Comparison of ENCODE assay signal across 23 cellular contexts in genomic region chr2:191362841-191363240, GRCh38.
DNase-seq lines count a peak whose midpoint lies in the region; ATAC-seq, FAIRE-seq and TF ChIP-seq lines count a peak whose summit lies in the region.
"Had no signal": no experiment of that assay in that cellular context is flagged by ENCODE, and none has a peak within 500 bp of the region (broad histone marks: within the 10 kb centered on the region; RNA-seq: fewer than 3 reads in every experiment).

No MANE protein-coding gene starts in this region.

- in situ Hi-C loops in GM23248 (cut with MboI) = no loop called here

- peaks cover 48% of the 10 kb centered on the region for H3K79me2 ChIP-seq in GM23248 (ENCODE audit: insufficient read depth)

- peaks cover 15% of the 10 kb centered on the region for H3K27me3 Mint-ChIP-seq in HFFc6 (ENCODE audit: insufficient read depth)
- no peaks in the 10 kb centered on the region for H3K27me3 Mint-ChIP-seq in osteocyte (ENCODE audit: unreplicated experiment)

- H3K27me3 ChIP-seq in adipocyte (replicated peaks; ENCODE audit: control insufficient read depth, insufficient read depth, low read length) = no peaks in the 10 kb centered on the region
- no peaks in the 10 kb centered on the region for H3K27me3 ChIP-seq in GM23248 (replicated peaks; ENCODE audit: insufficient read depth)

- H3K9me3 ChIP-seq in adipocyte (ENCODE audit: control insufficient read depth, low read length) (no peaks in the 10 kb centered on the region), GM23248 (ENCODE audit: low read depth) (no peaks in the 10 kb centered on the region)
- H3K9me3 ChIP-seq: A549 had no signal

- no peak for FAIRE-seq in HTR-8/SVneo (lab: Jason Lieb, UNC)
- FAIRE-seq: A549, GM12892, GM19239 had no signal

- no peak for ATAC-seq in HG03025 (IDR thresholded peaks at IDR 0.05; ENCODE audit: low FRiP score, unreplicated experiment)
- ATAC-seq: A549, GM23338, HCT116 had no signal

- WGBS in GM23248 (ENCODE audit: low coverage in 1 of 2, low lambda C conversion rate in 2 of 2, missing lambda C conversion rate in 2 of 2), 2 experiments = 52 to 61% methylated on average over 2 of the region's 2 CpGs

- no peak overlapping the region for H3K4me2 ChIP-seq in GM23248 (ENCODE audit: unreplicated experiment)
- H3K4me2 ChIP-seq: A549, GM23338 had no signal

- peaks cover 37% of the 10 kb centered on the region for H3F3A ChIP-seq in GM23248 (ENCODE audit: insufficient read depth)

- H3K9ac ChIP-seq in adipocyte (ENCODE audit: low read length) = no peak overlapping the region
- H3K9ac ChIP-seq in GM23248 = no peak overlapping the region

- H3K36me3 ChIP-seq in adipocyte (ENCODE audit: control insufficient read depth, insufficient read depth, low read length, severe bottlenecking) (peaks cover 52% of the 10 kb centered on the region), GM23248 (ENCODE audit: low read depth) (peaks cover 57% of the 10 kb centered on the region)

- H3K36me3 Mint-ChIP-seq in HFFc6 (ENCODE audit: low read depth) = peaks cover 69% of the 10 kb centered on the region
- H3K36me3 Mint-ChIP-seq in osteocyte (ENCODE audit: unreplicated experiment) = peaks cover 26% of the 10 kb centered on the region
- H3K36me3 Mint-ChIP-seq: CD4-positive, alpha-beta memory T cell had no signal

- no peak overlapping the region for H3K27ac ChIP-seq in GM23248
- H3K27ac ChIP-seq: A549 had no signal

- H3K9me3 Mint-ChIP-seq in HFFc6 (no peaks in the 10 kb centered on the region), osteocyte (ENCODE audit: unreplicated experiment) (no peaks in the 10 kb centered on the region)
- H3K9me3 Mint-ChIP-seq: CD4-positive, alpha-beta memory T cell; GM23338; H9 had no signal

- H3K9me2 ChIP-seq in GM23248 (ENCODE audit: insufficient read depth) = no peaks in the 10 kb centered on the region

- peaks cover 24% of the 10 kb centered on the region for H3K4me1 ChIP-seq in adipocyte (ENCODE audit: control insufficient read depth, insufficient read depth, low read length)
- peaks cover 22% of the 10 kb centered on the region for H3K4me1 ChIP-seq in GM23248 (ENCODE audit: insufficient read depth)

- H3K27ac Mint-ChIP-seq in HFFc6 = peak overlapping the region; percentile 47; the same call in 1 of the 2 replicates
- peak overlapping the region; percentile 46 for H3K27ac Mint-ChIP-seq in osteocyte (ENCODE audit: unreplicated experiment)
- H3K27ac Mint-ChIP-seq: CD4-positive, alpha-beta memory T cell had no signal

- DNase-seq in HFFc6 (no peak), adipocyte (ENCODE audit: low read depth) (peak; percentile 60), fibroblast of peridontal ligament (ENCODE audit: extremely low read depth) (peak; percentile 78), osteocyte (ENCODE audit: extremely low spot score, unreplicated experiment) (no peak), hepatic stellate cell (ENCODE audit: low spot score) (no peak), HTR-8/SVneo (ENCODE audit: insufficient read length, low spot score) (no peak), GM23248 (no peak)
- DNase-seq: 8988T; ACHN; C1 segment of cervical spinal cord; Calu3; CD4-positive, alpha-beta memory T cell; COR-L47; DMS53; DMS79 treated with DMSO at 0.1 percent for 48 hours; GF-D8; H9 had no signal

- H3K4me1 Mint-ChIP-seq in HFFc6 (ENCODE audit: low read depth) (peaks cover 76% of the 10 kb centered on the region), osteocyte (ENCODE audit: unreplicated experiment) (peaks cover 64% of the 10 kb centered on the region)

- H2AFZ ChIP-seq in GM23248 = no peak overlapping the region
- H2AFZ ChIP-seq: GM23338 had no signal

- no peak overlapping the region for H3K4me3 ChIP-seq in adipocyte (ENCODE audit: low read length)
- H3K4me3 ChIP-seq in GM23248 = no peak overlapping the region
- H3K4me3 ChIP-seq: A549, GM23338 had no signal

- H4K20me1 ChIP-seq in GM23248 (ENCODE audit: insufficient read depth) = no peaks in the 10 kb centered on the region

- TF ChIP-seq CTCF in HFFc6 (IDR thresholded peaks at IDR 0.05) (no peak), osteocyte (IDR thresholded peaks at IDR 0.05) (no peak)

- H3K4me3 Mint-ChIP-seq in HFFc6 = no peak overlapping the region
- no peak overlapping the region for H3K4me3 Mint-ChIP-seq in osteocyte (ENCODE audit: unreplicated experiment)
- H3K4me3 Mint-ChIP-seq: CD4-positive, alpha-beta memory T cell; GM23338; H9 had no signal

Comparison
In these comparisons a context has a peak if more than half of its experiments do, and no peak if none do; other contexts are left out.
1. DNase-seq: peak in adipocyte (single experiment) and fibroblast of peridontal ligament (single experiment); none in HFFc6 (single experiment), osteocyte (single experiment), hepatic stellate cell (single experiment), HTR-8/SVneo (single experiment) and GM23248 (single experiment).